1 cellular context compared by ENCODE assay signal in genomic region chr16:89811321-89811720, GRCh38.
TF ChIP-seq lines count a peak whose summit lies in the region.

No MANE protein-coding gene starts in this region.

TF ChIP-seq in GM12878, 131 proteins besides CTCF, POLR2A, EP300 and RAD21:
- 0 out of 2 replicates have a peak, but pooled peaks have one; percentile 29 for TF ChIP-seq PAX5 (IDR thresholded peaks at IDR 0.05; ENCODE audit: borderline replicate concordance, low read depth, low read length)
- TF ChIP-seq CEBPB (IDR thresholded peaks at IDR 0.05; ENCODE audit: borderline replicate concordance in 1 of 2, low read depth in 2 of 2, low read length in 2 of 2) = no peak
- no peak for TF ChIP-seq ZBTB40 (IDR thresholded peaks at IDR 0.05; ENCODE audit: borderline replicate concordance)
- no peak for TF ChIP-seq FOXK2 (IDR thresholded peaks at IDR 0.05)
- no peak for TF ChIP-seq ZNF207 (IDR thresholded peaks at IDR 0.05; ENCODE audit: borderline replicate concordance)
- TF ChIP-seq ZNF274 (IDR thresholded peaks at IDR 0.05; ENCODE audit: insufficient read depth, insufficient read length) = no peak
- TF ChIP-seq PRDM15 (CRISPR knock-in tag; IDR thresholded peaks at IDR 0.05) = no peak
- no peak for TF ChIP-seq USF1 (IDR thresholded peaks at IDR 0.05; ENCODE audit: borderline replicate concordance, extremely low read length, insufficient read depth, low read depth, low read length)
- no peak for TF ChIP-seq SPI1 (IDR thresholded peaks at IDR 0.05; ENCODE audit: borderline replicate concordance, insufficient read depth, low read depth, low read length)
- TF ChIP-seq TCF12 (IDR thresholded peaks at IDR 0.05; ENCODE audit: low read depth, low read length) = peak; percentile 92
- no peak for TF ChIP-seq BMI1 (IDR thresholded peaks at IDR 0.05; ENCODE audit: borderline replicate concordance)
- TF ChIP-seq MXI1 (IDR thresholded peaks at IDR 0.05; ENCODE audit: low read depth, low read length) = no peak
- no peak for TF ChIP-seq EGR1 (IDR thresholded peaks at IDR 0.05; ENCODE audit: borderline replicate concordance in 1 of 2, low read depth in 2 of 2, low read length in 2 of 2)
- peak; percentile 79; the same call in 1 of the 2 replicates for TF ChIP-seq TCF3 (IDR thresholded peaks at IDR 0.05; ENCODE audit: borderline replicate concordance, insufficient read depth, low read depth, low read length)
- TF ChIP-seq MTA2 (IDR thresholded peaks at IDR 0.05; ENCODE audit: low read depth) = no peak
- TF ChIP-seq WRNIP1 (IDR thresholded peaks at IDR 0.05; ENCODE audit: borderline replicate concordance, low read depth, low read length) = no peak
- no peak for TF ChIP-seq MTA3 (IDR thresholded peaks at IDR 0.05; ENCODE audit: borderline replicate concordance, low read length)
- peak in 1 of 2 experiments; percentile 27; a peak in 1 of 4 replicates for TF ChIP-seq BHLHE40 (IDR thresholded peaks at IDR 0.05; ENCODE audit: borderline replicate concordance in 1 of 2, low read depth in 2 of 2, low read length in 1 of 2)
- no peak for TF ChIP-seq CHD2 (IDR thresholded peaks at IDR 0.05; ENCODE audit: borderline replicate concordance, low read depth, low read length)
